In the genomic region with DNA sequence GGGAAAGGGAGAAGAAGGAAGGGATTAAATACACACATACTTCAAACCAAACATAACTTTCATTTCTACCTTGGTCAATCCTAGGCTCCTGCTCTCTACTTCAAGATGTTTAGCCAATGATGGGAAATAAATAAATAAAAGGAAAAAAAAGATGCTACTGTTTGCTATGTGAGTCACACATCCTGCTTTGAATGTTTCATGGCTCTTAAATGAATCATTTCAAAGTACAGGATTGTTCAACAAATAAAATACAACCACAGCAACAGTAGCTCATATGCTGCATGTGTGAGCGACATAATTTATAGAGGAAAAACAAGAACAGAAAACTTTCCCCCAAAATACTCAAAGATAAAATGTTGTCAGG, we compare ENCODE assay signal across 8 cellular contexts. TPM values are rescaled to one million over a fixed set of nuclear protein-coding genes. Genes with fewer than 3 reads are reported as not detected.
A peak's percentile ranks its signal among the peaks of the same experiment; 100 is the strongest.
DNase-seq lines count a peak whose midpoint lies in the region; ATAC-seq and TF ChIP-seq lines count a peak whose summit lies in the region.

No MANE protein-coding gene starts in this region.

- H3K27me3 Mint-ChIP-seq in neural progenitor cell (ENCODE audit: insufficient read depth, low read depth) = no peaks in the 10 kb centered on the region

- H3K4me1 Mint-ChIP-seq in neural progenitor cell = no peaks in the 10 kb centered on the region

- H2AFZ ChIP-seq in ACC112 (ENCODE audit: low read length, unreplicated experiment) (no peak overlapping the region), neural progenitor cell (replicated peaks) (no peak overlapping the region)

- no peaks in the 10 kb centered on the region for H3K9me3 ChIP-seq in neural progenitor cell (ENCODE audit: low read depth)

- H3K4me1 ChIP-seq in ACC112 (ENCODE audit: control insufficient read depth, insufficient read depth, low read length, unreplicated experiment) (peaks cover 47% of the 10 kb centered on the region), neural progenitor cell (peaks cover 6% of the 10 kb centered on the region)

- peak overlapping the region; percentile 51 for H3K4me3 ChIP-seq in ACC112 (ENCODE audit: low read depth, low read length)
- no peak overlapping the region for H3K4me3 ChIP-seq in neural progenitor cell

- no peak for ATAC-seq in HG03469 (IDR thresholded peaks at IDR 0.05; ENCODE audit: unreplicated experiment)
- no peak for ATAC-seq in HG03460 (IDR thresholded peaks at IDR 0.05; ENCODE audit: unreplicated experiment)

- no peaks in the 10 kb centered on the region for H4K20me1 ChIP-seq in neural progenitor cell (ENCODE audit: low read depth)

- H3K9ac ChIP-seq in neural progenitor cell = no peak overlapping the region

- no peak overlapping the region for H3K27ac Mint-ChIP-seq in neural progenitor cell

- H3K4me3 Mint-ChIP-seq in neural progenitor cell = no peak overlapping the region

- no peaks in the 10 kb centered on the region for H3F3A ChIP-seq in neural progenitor cell (ENCODE audit: low read depth)

- H3K9me3 Mint-ChIP-seq in neural progenitor cell = no peaks in the 10 kb centered on the region

- H3K36me3 Mint-ChIP-seq in neural progenitor cell = peaks cover 5% of the 10 kb centered on the region

- H3K27me3 ChIP-seq in ACC112 (ENCODE audit: insufficient read depth, low read length) (no peaks in the 10 kb centered on the region), neural progenitor cell (no peaks in the 10 kb centered on the region)

- no peaks in the 10 kb centered on the region for H3K36me3 ChIP-seq in ACC112 (ENCODE audit: insufficient read depth, low read length)
- no peaks in the 10 kb centered on the region for H3K36me3 ChIP-seq in neural progenitor cell

- H3K4me2 ChIP-seq in neural progenitor cell = no peak overlapping the region

- peaks cover 3% of the 10 kb centered on the region for H3K79me2 ChIP-seq in ACC112 (ENCODE audit: control insufficient read depth, insufficient read depth, low read length, unreplicated experiment)
- no peaks in the 10 kb centered on the region for H3K79me2 ChIP-seq in neural progenitor cell (ENCODE audit: low read depth)

- peak overlapping the region; percentile 93 for H3K27ac ChIP-seq in ACC112 (ENCODE audit: low read depth, low read length)
- no peak overlapping the region for H3K27ac ChIP-seq in neural progenitor cell

- DNase-seq in HS-27A (ENCODE audit: low read depth) (peak; percentile 64), amniotic stem cell (lab: John Stamatoyannopoulos, UW) (peak; percentile 80), left kidney (ENCODE audit: low read depth, low spot score) (peak; percentile 35), NCI-H1436 treated with DMSO at 0.1 percent for 48 hours (lab: John Stamatoyannopoulos, UW) (no peak), neural progenitor cell (ENCODE audit: low spot score) (no peak)

- TF ChIP-seq CTCF in neural progenitor cell (IDR thresholded peaks at IDR 0.05) = no peak

RNA-seq across cellular contexts. Expression of a gene that starts 54.3 kb away (rescaled TPM):
- not detected in 2 replicates for total RNA-seq in neural progenitor cell (ENCODE audit: low replicate concordance)

Comparison
In these comparisons a context has a peak if more than half of its experiments do, and no peak if none do; other contexts are left out.
1. DNase-seq: peak in HS-27A (single experiment), amniotic stem cell (single experiment) and left kidney (single experiment); none in NCI-H1436 treated with DMSO at 0.1 percent for 48 hours (single experiment) and neural progenitor cell (single experiment).